13 cellular contexts compared by ENCODE assay signal in genomic region chr11:128455766-128456165, GRCh38.
DNase-seq lines count a peak whose midpoint lies in the region; ATAC-seq and TF ChIP-seq lines count a peak whose summit lies in the region.
"Had no signal": no experiment of that assay in that cellular context is flagged by ENCODE, and none has a peak within 500 bp of the region (broad histone marks: within the 10 kb centered on the region; RNA-seq: fewer than 3 reads in every experiment).

No MANE protein-coding gene starts in this region.

- H4K91ac ChIP-seq in IMR-90 (ENCODE audit: insufficient read depth, low read depth, low read length), result no peak overlapping the region

- no peak overlapping the region for H2BK5ac ChIP-seq in IMR-90 (ENCODE audit: low read depth, low read length, poor library complexity, severe bottlenecking)

- H4K8ac ChIP-seq in IMR-90 (ENCODE audit: low read depth in 2 of 2, low read length in 2 of 2), result peak overlapping the region in 1 of 2 experiments; percentile 6; a peak in 1 of 4 replicates

- peak overlapping the region; percentile 33 for H3K4ac ChIP-seq in IMR-90 (ENCODE audit: low read depth, low read length)

- H2BK120ac ChIP-seq in IMR-90 (ENCODE audit: low read depth, low read length), result no peak overlapping the region

- BruUV-seq in IMR-90 (replicated peaks; lab: Mats Ljungman, UMichigan), result no TSS peak

- no peaks in the 10 kb centered on the region for H3K9me3 ChIP-seq in IMR-90 (ENCODE audit: control insufficient read depth, insufficient read depth, low read length)

- H3K27ac Mint-ChIP-seq in central memory CD8-positive, alpha-beta T cell (ENCODE audit: low read depth), result peak overlapping the region; percentile 15
- H3K27ac Mint-ChIP-seq in naive B cell, result peak overlapping the region in 5 of 6 donors; percentile 12 to 83 (median 71)
- no peak overlapping the region for H3K27ac Mint-ChIP-seq in nephron progenitor cell
- H3K27ac Mint-ChIP-seq: GM23338 had no signal

- H2BK20ac ChIP-seq in IMR-90 (ENCODE audit: low read depth, low read length), result no peak overlapping the region

- intact Hi-C loops in IMR-90 (cut with micrococcal nuclease), result no loop called here

- POLR2A ChIA-PET in IMR-90 (lab: Charles Lee; ENCODE audit: unreplicated experiment), result no interaction called here

- no peaks in the 10 kb centered on the region for H4K20me1 ChIP-seq in IMR-90 (ENCODE audit: insufficient read depth, low read length)

- peak overlapping the region; percentile 17; the same call in 1 of the 2 replicates for H2AK5ac ChIP-seq in IMR-90 (ENCODE audit: low read depth, low read length)

- no peak overlapping the region for H3K4me3 Mint-ChIP-seq in central memory CD8-positive, alpha-beta T cell
- H3K4me3 Mint-ChIP-seq in naive B cell (no peak overlapping the region), nephron progenitor cell (no peak overlapping the region)
- H3K4me3 Mint-ChIP-seq: GM23338 had no signal

- peak; percentile 45 for DNase-seq in DMS53 (lab: John Stamatoyannopoulos, UW)
- DNase-seq in DMS53 treated with DMSO at 0.1 percent for 48 hours (lab: John Stamatoyannopoulos, UW; ENCODE audit: unreplicated experiment), result no peak
- DNase-seq in IMR-90, result no peak
- DNase-seq in central memory CD8-positive, alpha-beta T cell (ENCODE audit: low spot score in 2 of 2), result no peak
- no peak for DNase-seq in naive B cell
- DNase-seq in C1 segment of cervical spinal cord (lab: John Stamatoyannopoulos, UW), result no peak
- no peak for DNase-seq in NCI-H524 treated with DMSO at 0.1 percent for 48 hours (lab: John Stamatoyannopoulos, UW)
- DNase-seq in nephron progenitor cell, result no peak
- DNase-seq: hypothalamus, NCI-H1105, NCI-H345 had no signal

- TF ChIP-seq CTCF in IMR-90 (conservative IDR thresholded peaks at IDR 0.05; ENCODE audit: low read depth, low read length) (no peak), nephron progenitor cell (IDR thresholded peaks at IDR 0.05) (no peak)

- H3K14ac ChIP-seq in IMR-90 (replicated peaks; ENCODE audit: low read depth, low read length), result no peak overlapping the region

- TF ChIP-seq POLR2A in IMR-90 (IDR thresholded peaks at IDR 0.05; ENCODE audit: low read depth, low read length), result no peak

- dilution Hi-C loops in IMR-90 (cut with HindIII; ENCODE audit: low sequenced_read_pairs, unreplicated experiment), result no loop called here

- no peak overlapping the region for H3K4me2 ChIP-seq in IMR-90 (ENCODE audit: low read depth, low read length)
- H3K4me2 ChIP-seq: GM23338 had no signal

- no CpG with 5 or more reads among the region's 5 CpGs for WGBS in IMR-90 (ENCODE audit: extremely low coverage in 2 of 2, insufficient read length in 1 of 2), 2 experiments

- ATAC-seq in IMR-90 (ENCODE audit: low read depth) (no peak), naive B cell (ENCODE audit: low read depth in 2 of 2) (no peak)
- no peak for ATAC-seq in central memory CD8-positive, alpha-beta T cell (replicated peaks; ENCODE audit: extremely low read depth, poor library complexity, severe bottlenecking)
- ATAC-seq: GM23338 had no signal

- TF ChIP-seq RAD21 in IMR-90 (IDR thresholded peaks at IDR 0.05; ENCODE audit: low read length), result no peak

- H3K9ac ChIP-seq in IMR-90 (ENCODE audit: low read depth, low read length), result no peak overlapping the region

- H3K9me1 ChIP-seq in IMR-90 (ENCODE audit: insufficient read depth, low read length), result peaks cover 33% of the 10 kb centered on the region

- H3K27ac ChIP-seq in IMR-90 (ENCODE audit: insufficient read depth, low read length), result no peak overlapping the region
- H3K27ac ChIP-seq: 22Rv1 had no signal

- no peak overlapping the region for H2AK9ac ChIP-seq in IMR-90 (replicated peaks; ENCODE audit: low read depth, low read length, poor library complexity)

- H3K4me3 ChIP-seq in IMR-90 (ENCODE audit: insufficient read depth, low read depth, low read length), result no peak overlapping the region
- H3K4me3 ChIP-seq: GM23338 had no signal

- peaks cover 71% of the 10 kb centered on the region for H3K4me1 Mint-ChIP-seq in central memory CD8-positive, alpha-beta T cell
- H3K4me1 Mint-ChIP-seq in naive B cell, result peaks cover 42 to 63% (median 46%) of the 10 kb centered on the region in 3 donors
- peaks cover 38% of the 10 kb centered on the region for H3K4me1 Mint-ChIP-seq in nephron progenitor cell
- H3K4me1 Mint-ChIP-seq: GM23338 had no signal

- H3K36me3 ChIP-seq in IMR-90 (ENCODE audit: control insufficient read depth, insufficient read depth, low read length), result peaks cover 19% of the 10 kb centered on the region

- in situ Hi-C loops in IMR-90 (cut with MboI; ENCODE audit: low sequenced_read_pairs), result loop anchor here (5.0 kb wide), 1 partner anchor 163 kb away; no protein-coding TSS in a partner anchor

- no peaks in the 10 kb centered on the region for H3K9me3 Mint-ChIP-seq in central memory CD8-positive, alpha-beta T cell
- H3K9me3 Mint-ChIP-seq in naive B cell (no peaks in the 10 kb centered on the region), nephron progenitor cell (no peaks in the 10 kb centered on the region)
- H3K9me3 Mint-ChIP-seq: GM23338 had no signal

- H3K56ac ChIP-seq in IMR-90 (ENCODE audit: extremely low read depth, insufficient read depth, low read length), result no peak overlapping the region

- no peak overlapping the region for H2AFZ ChIP-seq in IMR-90 (replicated peaks; ENCODE audit: low read length, poor library complexity)
- H2AFZ ChIP-seq: GM23338 had no signal

- no peak overlapping the region for H4K5ac ChIP-seq in IMR-90 (ENCODE audit: low read depth, low read length)

- H2BK15ac ChIP-seq in IMR-90 (ENCODE audit: low read depth, low read length), result no peak overlapping the region

- peaks cover 28 to 54% of the 10 kb centered on the region in 2 experiments for H3K79me1 ChIP-seq in IMR-90 (ENCODE audit: low read depth in 1 of 2, low read length in 2 of 2)

- peaks cover 22% of the 10 kb centered on the region for H3K4me1 ChIP-seq in IMR-90 (ENCODE audit: control insufficient read depth, insufficient read depth, low read length)

- H3K27me3 ChIP-seq in IMR-90 (ENCODE audit: control insufficient read depth, insufficient read depth, low read length), result no peaks in the 10 kb centered on the region

- no peak overlapping the region for H3K18ac ChIP-seq in IMR-90 (ENCODE audit: low read depth, low read length)

- H3K27me3 Mint-ChIP-seq in central memory CD8-positive, alpha-beta T cell, result no peaks in the 10 kb centered on the region
- no peaks in the 10 kb centered on the region for H3K27me3 Mint-ChIP-seq in naive B cell
- peaks cover 2% of the 10 kb centered on the region for H3K27me3 Mint-ChIP-seq in nephron progenitor cell (ENCODE audit: low read depth, poor library complexity)

- CTCF ChIA-PET in IMR-90 (lab: Yijun Ruan, JAX), result no interaction called here

- H3K23ac ChIP-seq in IMR-90 (ENCODE audit: low read depth, low read length), result no peak overlapping the region

- peaks cover 42% of the 10 kb centered on the region for H3K36me3 Mint-ChIP-seq in central memory CD8-positive, alpha-beta T cell (ENCODE audit: insufficient read depth)
- H3K36me3 Mint-ChIP-seq in naive B cell (peaks cover 21 to 27% of the 10 kb centered on the region in 2 donors), nephron progenitor cell (ENCODE audit: low read depth) (peaks cover 37% of the 10 kb centered on the region)

TF ChIP-seq in IMR-90, 13 proteins besides CTCF, POLR2A, EP300 and RAD21:
- TF ChIP-seq ELK1 (IDR thresholded peaks at IDR 0.05; ENCODE audit: borderline replicate concordance, low read depth, low read length) (no peak), CEBPB (IDR thresholded peaks at IDR 0.05; ENCODE audit: low read depth, low read length) (no peak), CHD1 (IDR thresholded peaks at IDR 0.05; ENCODE audit: low read depth, low read length) (no peak)
